In the genomic region with DNA sequence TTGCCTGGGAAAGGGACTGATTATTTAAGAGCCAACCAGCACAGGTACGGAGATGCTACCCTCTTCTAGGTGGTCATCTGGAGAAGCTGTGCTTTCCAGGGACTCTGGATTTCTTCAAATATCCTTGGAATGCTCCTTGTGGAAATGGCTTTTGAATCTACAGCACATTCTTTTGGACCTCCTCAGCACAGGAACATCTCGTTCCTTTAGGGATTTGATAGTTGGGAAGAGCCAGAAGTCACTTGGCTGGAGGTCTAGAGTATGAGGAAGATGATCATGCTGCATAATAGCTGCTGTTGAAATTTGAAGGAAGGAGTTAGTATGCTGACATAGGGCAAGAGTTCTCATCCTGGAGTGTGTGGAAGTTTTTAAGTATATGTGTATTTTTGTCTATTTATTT, we compare ENCODE assay signal across 1 cellular context.
TF ChIP-seq lines count a peak whose summit lies in the region.

No MANE protein-coding gene starts in this region.

TF ChIP-seq in liver, 16 proteins besides CTCF, POLR2A, EP300 and RAD21:
- TF ChIP-seq TAF1 (conservative IDR thresholded peaks at IDR 0.05) (no peak), REST (IDR thresholded peaks at IDR 0.05) (no peak), FOXA2 (IDR thresholded peaks at IDR 0.05) (no peak), RXRA (IDR thresholded peaks at IDR 0.05) (peak in 1 of 2 donors; percentile 37), GABPA (IDR thresholded peaks at IDR 0.05 in 1 of 2, conservative IDR thresholded peaks at IDR 0.05 in 1 of 2) (no peak), FOXA1 (IDR thresholded peaks at IDR 0.05) (no peak), JUND (IDR thresholded peaks at IDR 0.05) (no peak), NR2F2 (IDR thresholded peaks at IDR 0.05) (peak; percentile 73), HNF4G (IDR thresholded peaks at IDR 0.05) (no peak), SP1 (IDR thresholded peaks at IDR 0.05) (peak; percentile 63), MAX (IDR thresholded peaks at IDR 0.05) (no peak), YY1 (IDR thresholded peaks at IDR 0.05) (no peak), HNF4A (conservative IDR thresholded peaks at IDR 0.05) (no peak), EGR1 (IDR thresholded peaks at IDR 0.05; ENCODE audit: low read depth in 2 of 2) (no peak)
- TF ChIP-seq, protein P1, sequence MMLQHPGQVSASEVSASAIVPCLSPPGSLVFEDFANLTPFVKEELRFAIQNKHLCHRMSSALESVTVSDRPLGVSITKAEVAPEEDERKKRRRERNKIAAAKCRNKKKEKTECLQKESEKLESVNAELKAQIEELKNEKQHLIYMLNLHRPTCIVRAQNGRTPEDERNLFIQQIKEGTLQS (IDR thresholded peaks at IDR 0.05): no peak
- TF ChIP-seq, protein P2, sequence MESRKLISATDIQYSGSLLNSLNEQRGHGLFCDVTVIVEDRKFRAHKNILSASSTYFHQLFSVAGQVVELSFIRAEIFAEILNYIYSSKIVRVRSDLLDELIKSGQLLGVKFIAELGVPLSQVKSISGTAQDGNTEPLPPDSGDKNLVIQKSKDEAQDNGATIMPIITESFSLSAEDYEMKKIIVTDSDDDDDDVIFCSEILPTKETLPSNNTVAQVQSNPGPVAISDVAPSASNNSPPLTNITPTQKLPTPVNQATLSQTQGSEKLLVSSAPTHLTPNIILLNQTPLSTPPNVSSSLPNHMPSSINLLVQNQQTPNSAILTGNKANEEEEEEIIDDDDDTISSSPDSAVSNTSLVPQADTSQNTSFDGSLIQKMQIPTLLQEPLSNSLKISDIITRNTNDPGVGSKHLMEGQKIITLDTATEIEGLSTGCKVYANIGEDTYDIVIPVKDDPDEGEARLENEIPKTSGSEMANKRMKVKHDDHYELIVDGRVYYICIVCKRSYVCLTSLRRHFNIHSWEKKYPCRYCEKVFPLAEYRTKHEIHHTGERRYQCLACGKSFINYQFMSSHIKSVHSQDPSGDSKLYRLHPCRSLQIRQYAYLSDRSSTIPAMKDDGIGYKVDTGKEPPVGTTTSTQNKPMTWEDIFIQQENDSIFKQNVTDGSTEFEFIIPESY (IDR thresholded peaks at IDR 0.05): peak; percentile 61
